ENCODE assay signal across 10 cellular contexts in genomic region chr20:62907377-62908317, GRCh38. TPM values are rescaled to one million over a fixed set of nuclear protein-coding genes. Genes with fewer than 3 reads are reported as not detected.
DNase-seq lines count a peak whose midpoint lies in the region; ATAC-seq, FAIRE-seq and TF ChIP-seq lines count a peak whose summit lies in the region.
"Had no signal": no experiment of that assay in that cellular context is flagged by ENCODE, and none has a peak within 500 bp of the region (broad histone marks: within the 10 kb centered on the region; RNA-seq: fewer than 3 reads in every experiment).

No MANE protein-coding gene starts in this region.

- POLR2A ChIA-PET in OCI-LY7 (lab: Charles Lee), result interaction anchor here (0.6 kb wide), 1 partner anchor 71 kb away, joined by 3 read pairs; no protein-coding TSS in a partner anchor

- no peak overlapping the region for H3K4me2 ChIP-seq in OCI-LY7 (ENCODE audit: low read length)

- H3K9me3 Mint-ChIP-seq in effector memory CD8-positive, alpha-beta T cell, result no peaks in the 10 kb centered on the region
- H3K9me3 Mint-ChIP-seq: T-helper 2 cell treated with Interferon-gamma antibody and Interleukin-4, amounts not matched to agents 5 μg/mL and 100 μg/mL, for 36 hours had no signal

- peak overlapping the region; percentile 41 to 79 for H3K27ac Mint-ChIP-seq in effector memory CD8-positive, alpha-beta T cell
- H3K27ac Mint-ChIP-seq: T-helper 2 cell treated with Interferon-gamma antibody and Interleukin-4, amounts not matched to agents 5 μg/mL and 100 μg/mL, for 36 hours had no signal

- H3K27me3 ChIP-seq in small intestine (ENCODE audit: control insufficient read depth in 2 of 2, insufficient read depth in 2 of 2, low read length in 2 of 2), result no peaks in the 10 kb centered on the region

- no peak for FAIRE-seq in small intestine (lab: Jason Lieb, UNC)

- H3K27me3 Mint-ChIP-seq in effector memory CD8-positive, alpha-beta T cell, result no peaks in the 10 kb centered on the region

- H3K4me1 Mint-ChIP-seq in effector memory CD8-positive, alpha-beta T cell (ENCODE audit: low read depth in 2 of 2), result peaks cover 12 to 22% of the 10 kb centered on the region in 2 donors

- H3K4me1 ChIP-seq in OCI-LY7 (ENCODE audit: insufficient read depth, low read length, poor library complexity, severe bottlenecking) (no peaks in the 10 kb centered on the region), small intestine (ENCODE audit: control insufficient read depth in 2 of 2, insufficient read depth in 1 of 2, low read depth in 1 of 2, low read length in 1 of 2) (no peaks in the 10 kb centered on the region)

- TF ChIP-seq CTCF in OCI-LY7 (conservative IDR thresholded peaks at IDR 0.05; ENCODE audit: low read length), result peak; percentile 81

- intact Hi-C loops in OCI-LY7 (cut with micrococcal nuclease; ENCODE audit: unreplicated experiment) (loop anchor here (1.0 kb wide), 1 partner anchor 19 kb away; the partner anchor contains the start of gene DIDO1), posterior vena cava (cut with DNase I) (loop anchor here in 1 of 2 donors (5.0 kb wide), 1 partner anchor 35 kb away; no protein-coding TSS in a partner anchor)

- H3K4me3 Mint-ChIP-seq in effector memory CD8-positive, alpha-beta T cell, result no peak overlapping the region
- H3K4me3 Mint-ChIP-seq: T-helper 2 cell treated with Interferon-gamma antibody and Interleukin-4, amounts not matched to agents 5 μg/mL and 100 μg/mL, for 36 hours had no signal

- peak; percentile 76 for ATAC-seq in effector memory CD8-positive, alpha-beta T cell (replicated peaks)

- CTCF ChIA-PET in OCI-LY7 (lab: Charles Lee; ENCODE audit: unreplicated experiment), result interaction anchor here (0.5 to 1.0 kb wide), 3 partner anchors 13 to 47 kb away, joined by 3 to 4 read pairs (median 3); no protein-coding TSS in a partner anchor

- H3K36me3 ChIP-seq in OCI-LY7 (ENCODE audit: insufficient read depth, low read length) (peaks cover 99% of the 10 kb centered on the region), small intestine (ENCODE audit: control insufficient read depth in 2 of 2, insufficient read depth in 2 of 2, low read length in 2 of 2) (peaks cover 51% of the 10 kb centered on the region in 2 donors)

- peaks cover 19% of the 10 kb centered on the region for H3K79me2 ChIP-seq in OCI-LY7 (ENCODE audit: insufficient read depth, low read depth, low read length)

- H3K27ac ChIP-seq in OCI-LY7 (ENCODE audit: low read depth, low read length, poor library complexity, severe bottlenecking) (no peak overlapping the region), small intestine (ENCODE audit: low read depth in 1 of 2, low read length in 1 of 2) (no peak overlapping the region)

- peak; percentile 30 for DNase-seq in DMS53 (lab: John Stamatoyannopoulos, UW)
- DNase-seq in DMS53 treated with DMSO at 0.1 percent for 48 hours (lab: John Stamatoyannopoulos, UW; ENCODE audit: unreplicated experiment), result no peak
- peak; percentile 60 for DNase-seq in OCI-LY7 (ENCODE audit: low spot score)
- peak in 2 of 3 experiments; percentile 35 to 36 for DNase-seq in effector memory CD8-positive, alpha-beta T cell
- DNase-seq in posterior vena cava (ENCODE audit: low spot score), result peak; percentile 48
- no peak for DNase-seq in small intestine
- no peak for DNase-seq in SKM-1 treated with dmso at 0.1 percent for 144 hours (lab: John Stamatoyannopoulos, UW; ENCODE audit: unreplicated experiment)
- DNase-seq in NCI-H510A treated with DMSO at 0.1 percent for 48 hours (lab: John Stamatoyannopoulos, UW), result no peak
- DNase-seq: hippocampal formation had no signal

- no peaks in the 10 kb centered on the region for H3K9me2 ChIP-seq in OCI-LY7 (ENCODE audit: insufficient read depth, low read length)

- no peaks in the 10 kb centered on the region for H3K9me3 ChIP-seq in OCI-LY7 (ENCODE audit: low read length)
- H3K9me3 ChIP-seq in small intestine (ENCODE audit: control insufficient read depth, low read depth), result no peaks in the 10 kb centered on the region

- H2AFZ ChIP-seq in OCI-LY7 (ENCODE audit: low read length), result no peak overlapping the region

- no peak overlapping the region for H3K4me3 ChIP-seq in OCI-LY7 (ENCODE audit: low read depth, low read length, poor library complexity, severe bottlenecking)
- no peak overlapping the region for H3K4me3 ChIP-seq in small intestine (ENCODE audit: low read depth in 1 of 2, low read length in 2 of 2)

- BruUV-seq in OCI-LY7 (replicated peaks; lab: Mats Ljungman, UMichigan), result no TSS peak

- peaks cover 92% of the 10 kb centered on the region for H3K36me3 Mint-ChIP-seq in effector memory CD8-positive, alpha-beta T cell (ENCODE audit: insufficient read depth)

- 70 to 78% (median 74%) methylated on average over 16 of the region's 16 CpGs for WGBS in small intestine, 3 donors

- H4K20me1 ChIP-seq in OCI-LY7 (ENCODE audit: insufficient read depth, low read length), result 0 out of 2 replicates have a peak, but pooled peaks cover 10% of the 10 kb centered on the region

RNA-seq across cellular contexts. Expression of gene DIDO1, which starts 18.7 kb away (rescaled TPM):
- total RNA-seq in OCI-LY7 (2014; rRNA removed; shearing (Covaris generic)), result 65.1 and 69.2 TPM in 2 replicates
- total RNA-seq in OCI-LY7 (2022) (70.6 and 79.0 TPM in 2 replicates), posterior vena cava (10 to 100 TPM; 38.5 to 44.1 TPM)
- 10 to 100 TPM; 11.6 to 19.2 (median 12.3) TPM for polyA plus RNA-seq in small intestine

RNA-seq across cellular contexts. Expression of gene GID8, which starts 30.3 kb away (rescaled TPM):
- 28.7 and 29.2 TPM in 2 replicates for total RNA-seq in OCI-LY7 (2014; rRNA removed; shearing (Covaris generic))
- total RNA-seq in OCI-LY7 (2022) (46.1 and 47.7 TPM in 2 replicates), posterior vena cava (10 to 100 TPM; 14.9 to 20.0 TPM)
- 10 to 100 TPM; 14.3 to 17.6 (median 16.5) TPM for polyA plus RNA-seq in small intestine

RNA-seq across cellular contexts. Expression of gene SLC17A9, which starts 44.9 kb away (rescaled TPM):
- 1.7 and 2.0 TPM in 2 replicates for total RNA-seq in OCI-LY7 (2014; rRNA removed; shearing (Covaris generic))
- total RNA-seq in OCI-LY7 (2022) (8.1 and 13.2 TPM in 2 replicates), posterior vena cava (10 to 100 TPM in 1 of 2 donors, 1 to 10 TPM in 1; 9.9 to 16.3 TPM)
- 1 to 10 TPM in 2 of 3 donors, under 1 TPM in 1; 0.22 to 2.0 (median 1.6) TPM for polyA plus RNA-seq in small intestine

RNA-seq across cellular contexts. Expression of gene TCFL5, which starts 46.0 kb away (rescaled TPM):
- total RNA-seq in OCI-LY7 (2014; rRNA removed; shearing (Covaris generic)), result 9.5 and 10.0 TPM in 2 replicates
- total RNA-seq in OCI-LY7 (2022), result 8.7 and 9.2 TPM in 2 replicates
- total RNA-seq in posterior vena cava, result 10 to 100 TPM in 1 of 2 donors, 1 to 10 TPM in 1; 9.6 to 10.9 TPM
- polyA plus RNA-seq in small intestine, result 1 to 10 TPM; 4.5 to 5.7 (median 4.7) TPM

Comparison
In these comparisons a context has a peak if more than half of its experiments do, and no peak if none do; other contexts are left out.
1. DNase-seq: peak in DMS53 (single experiment), OCI-LY7 (single experiment), effector memory CD8-positive, alpha-beta T cell (2 of 3) and posterior vena cava (single experiment); none in DMS53 treated with DMSO at 0.1 percent for 48 hours (single experiment), small intestine (single experiment), SKM-1 treated with dmso at 0.1 percent for 144 hours (single experiment) and NCI-H510A treated with DMSO at 0.1 percent for 48 hours (single experiment).